ENCODE assay signal across 7 cellular contexts in the genomic region with DNA sequence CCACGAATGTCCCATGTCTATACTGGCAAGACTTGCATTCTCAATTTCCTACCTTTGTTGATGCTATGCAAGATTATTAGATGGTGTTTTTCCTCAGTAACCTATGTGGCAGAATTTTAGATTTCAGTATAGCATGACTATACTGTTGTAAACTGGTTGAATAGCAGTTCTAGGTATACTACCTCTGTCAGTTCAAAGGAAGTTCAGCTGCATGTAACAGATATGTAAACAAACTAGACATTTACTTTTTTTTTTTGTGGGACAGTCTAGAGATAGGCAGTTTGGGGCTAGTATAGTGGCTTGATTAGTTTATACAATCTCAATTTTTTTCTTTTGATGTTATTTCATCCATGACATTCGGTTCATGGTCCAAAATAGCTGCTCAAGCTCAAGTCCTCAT.
"Had no signal": no experiment of that assay in that cellular context is flagged by ENCODE, and none has a peak within 500 bp of the region (broad histone marks: within the 10 kb centered on the region; RNA-seq: fewer than 3 reads in every experiment).

No MANE protein-coding gene starts in this region.

- H3K4me3 ChIP-seq: GM12878 had no signal

- DNase-seq: GDM1 had no signal

- FAIRE-seq: G401.6, GM12878, GM12891, GM12892, GM18507, GM19239 had no signal

- ATAC-seq: GM12878 had no signal
